8 cellular contexts compared by ENCODE assay signal in genomic region chr19:7868671-7869452, GRCh38. TPM values are rescaled to one million over a fixed set of nuclear protein-coding genes. Genes with fewer than 3 reads are reported as not detected.
DNase-seq lines count a peak whose midpoint lies in the region; ATAC-seq, FAIRE-seq and TF ChIP-seq lines count a peak whose summit lies in the region.

No MANE protein-coding gene starts in this region.

- peak; percentile 74 for TF ChIP-seq CTCF in GM12872 (IDR thresholded peaks at IDR 0.05; ENCODE audit: insufficient read depth, low read depth, low read length)
- peak; percentile 66 to 84 for TF ChIP-seq CTCF in endothelial cell of umbilical vein (IDR thresholded peaks at IDR 0.05; ENCODE audit: extremely low read depth in 1 of 2, insufficient read depth in 1 of 2, low read depth in 1 of 2, low read length in 2 of 2)

- H3K9ac ChIP-seq in endothelial cell of umbilical vein (replicated peaks; ENCODE audit: extremely low read depth, insufficient read depth, low read length) = no peak overlapping the region

- CTCF ChIA-PET in endothelial cell of umbilical vein (lab: Charles Lee) = interaction anchor here (0.6 to 2.0 kb wide), 28 partner anchors 9 to 346 kb away, joined by 3 to 27 read pairs (median 6); partner anchors contain the start of genes LRRC8E, MAP2K7, MCOLN1 and SNAPC2

- H3K27ac ChIP-seq in endothelial cell of umbilical vein (ENCODE audit: insufficient read depth, low read depth, low read length) = no peak overlapping the region
- no peak overlapping the region for H3K27ac ChIP-seq in muscle layer of duodenum (ENCODE audit: low read length)

- intact Hi-C loops in endothelial cell of umbilical vein (cut with micrococcal nuclease) = loop anchor here (1.0 kb wide), 1 partner anchor 34 kb away; the partner anchor contains the start of gene MAP2K7

- H3K9me3 ChIP-seq in endothelial cell of umbilical vein (replicated peaks; ENCODE audit: control insufficient read depth, insufficient read depth, low read length) (no peaks in the 10 kb centered on the region), muscle layer of duodenum (ENCODE audit: control insufficient read depth in 1 of 2, low read length in 2 of 2) (no peaks in the 10 kb centered on the region)

- H3K4me3 ChIP-seq in endothelial cell of umbilical vein (replicated peaks in 1 of 3; ENCODE audit: insufficient read depth in 1 of 3, low read depth in 1 of 3, low read length in 3 of 3) (peak overlapping the region in 1 of 3 experiments; percentile 14), muscle layer of duodenum (ENCODE audit: low read depth in 1 of 2, low read length in 2 of 2) (peak overlapping the region; percentile 39 to 61)

- H3K79me2 ChIP-seq in endothelial cell of umbilical vein (ENCODE audit: control insufficient read depth, insufficient read depth, low read length) = no peaks in the 10 kb centered on the region

- H3K4me1 ChIP-seq in endothelial cell of umbilical vein (ENCODE audit: control insufficient read depth, extremely low read depth, insufficient read depth, low read length) (peaks cover 7% of the 10 kb centered on the region), muscle layer of duodenum (ENCODE audit: control insufficient read depth in 1 of 2, insufficient read depth in 2 of 2, low read length in 2 of 2) (peaks cover 0 to 56% of the 10 kb centered on the region in 2 donors)

- H3K36me3 ChIP-seq in endothelial cell of umbilical vein (ENCODE audit: control insufficient read depth in 2 of 2, extremely low read depth in 1 of 2, insufficient read depth in 2 of 2, low read length in 2 of 2) (no peaks in the 10 kb centered on the region), muscle layer of duodenum (ENCODE audit: control insufficient read depth in 1 of 2, insufficient read depth in 2 of 2, low read length in 2 of 2) (no peaks in the 10 kb centered on the region)

- peak; percentile 48 for ATAC-seq in HG02623 (IDR thresholded peaks at IDR 0.05; ENCODE audit: unreplicated experiment)

- H4K20me1 ChIP-seq in endothelial cell of umbilical vein (replicated peaks; ENCODE audit: control insufficient read depth, extremely low read depth, insufficient read depth, low read length) = no peaks in the 10 kb centered on the region

- DNase-seq in NCI-H774 (lab: John Stamatoyannopoulos, UW) (peak; percentile 77), endothelial cell of umbilical vein (ENCODE audit: low read depth, low spot score) (peak; percentile 65), NCI-H526 treated with DMSO at 0.1 percent for 48 hours (lab: John Stamatoyannopoulos, UW) (no peak)
- peak; percentile 52 to 74 (median 70) for DNase-seq in activated CD8-positive, alpha-beta memory T cell treated with anti-CD3 and anti-CD28 coated beads for 48 hours (ENCODE audit: low read depth in 2 of 3, low spot score in 2 of 3)
- DNase-seq in stimulated activated CD8-positive, alpha-beta memory T cell treated with anti-CD3 and anti-CD28 coated beads, Interleukin-7, amount 100 ng/mL, for 24 hours (ENCODE audit: low read depth) = peak; percentile 46

- H3K27me3 ChIP-seq in endothelial cell of umbilical vein (ENCODE audit: control insufficient read depth in 2 of 2, insufficient read depth in 2 of 2, low read length in 2 of 2) (peaks cover 21 to 24% of the 10 kb centered on the region in 2 experiments), muscle layer of duodenum (ENCODE audit: low read depth, low read length) (peaks cover 21% of the 10 kb centered on the region)

- no peaks in the 10 kb centered on the region for H3K9me1 ChIP-seq in endothelial cell of umbilical vein (replicated peaks; ENCODE audit: control insufficient read depth, extremely low read depth, insufficient read depth, low read length)

- dilution Hi-C loops in endothelial cell of umbilical vein (cut with MboI; ENCODE audit: extremely low pct_ligation_motif_present, low sequenced_read_pairs) = no loop called here

- no TSS peak for BruUV-seq in endothelial cell of umbilical vein (replicated peaks; lab: Mats Ljungman, UMichigan)

- FAIRE-seq in endothelial cell of umbilical vein (lab: Jason Lieb, UNC) = peak; percentile 4

- H2AFZ ChIP-seq in endothelial cell of umbilical vein (ENCODE audit: low read depth, low read length) = peak overlapping the region; percentile 87

- POLR2A ChIA-PET in endothelial cell of umbilical vein (lab: Charles Lee) = no interaction called here

- TF ChIP-seq POLR2A in endothelial cell of umbilical vein (IDR thresholded peaks at IDR 0.05; ENCODE audit: low read depth, low read length) = no peak

- H3K4me2 ChIP-seq in endothelial cell of umbilical vein (ENCODE audit: insufficient read depth, low read length) = peak overlapping the region; percentile 54

TF ChIP-seq in endothelial cell of umbilical vein, 7 proteins besides CTCF, POLR2A, EP300 and RAD21:
- TF ChIP-seq MAX (IDR thresholded peaks at IDR 0.05; ENCODE audit: insufficient read depth, insufficient read length) (no peak), EZH2 (IDR thresholded peaks at IDR 0.05; ENCODE audit: borderline replicate concordance, low read depth, low read length, severe bottlenecking) (peak; percentile 40)

RNA-seq across cellular contexts. Expression of gene PRR36, which starts 5.3 kb away (rescaled TPM):
- total RNA-seq in endothelial cell of umbilical vein = not detected in 2 replicates
- 0.05 TPM in 1 of 2 replicates, not detected in the other for polyA plus RNA-seq in endothelial cell of umbilical vein
- 0.01 TPM in 1 of 2 replicates, not detected in the other for polyA plus RNA-seq in endothelial cell of umbilical vein (2011; cell fraction: cytosol; rRNA removed)
- polyA plus RNA-seq in endothelial cell of umbilical vein (2011; cell fraction: nucleus; rRNA removed) = 0.03 TPM in 1 of 2 replicates, not detected in the other
- polyA plus RNA-seq in endothelial cell of umbilical vein (2012) = 0.05 TPM in 1 of 2 replicates, not detected in the other
- polyA minus RNA-seq in endothelial cell of umbilical vein = not detected in 2 replicates
- polyA minus RNA-seq in endothelial cell of umbilical vein (2011; cell fraction: cytosol; rRNA and poly(A)+ RNA removed) = not detected
- not detected in 2 replicates for polyA minus RNA-seq in endothelial cell of umbilical vein (2011; cell fraction: nucleus; rRNA and poly(A)+ RNA removed)

RNA-seq across cellular contexts. Expression of gene LRRC8E, which starts 19.4 kb away (rescaled TPM):
- total RNA-seq in endothelial cell of umbilical vein = 1.6 and 1.8 TPM in 2 replicates
- polyA plus RNA-seq in endothelial cell of umbilical vein = 1.1 and 1.3 TPM in 2 replicates
- polyA plus RNA-seq in endothelial cell of umbilical vein (2011; cell fraction: cytosol; rRNA removed) = 0.75 and 0.87 TPM in 2 replicates
- 0.71 and 1.2 TPM in 2 replicates for polyA plus RNA-seq in endothelial cell of umbilical vein (2011; cell fraction: nucleus; rRNA removed)
- 2.2 and 2.4 TPM in 2 replicates for polyA plus RNA-seq in endothelial cell of umbilical vein (2012)
- polyA minus RNA-seq in endothelial cell of umbilical vein = 2.1 and 3.2 TPM in 2 replicates
- 5.0 TPM for polyA minus RNA-seq in endothelial cell of umbilical vein (2011; cell fraction: cytosol; rRNA and poly(A)+ RNA removed)
- polyA minus RNA-seq in endothelial cell of umbilical vein (2011; cell fraction: nucleus; rRNA and poly(A)+ RNA removed) = 0.87 and 1.2 TPM in 2 replicates

RNA-seq across cellular contexts. Expression of gene MAP2K7, which starts 34.8 kb away (rescaled TPM):
- 31.6 and 36.0 TPM in 2 replicates for total RNA-seq in endothelial cell of umbilical vein
- polyA plus RNA-seq in endothelial cell of umbilical vein = 13.8 and 14.0 TPM in 2 replicates
- polyA plus RNA-seq in endothelial cell of umbilical vein (2011; cell fraction: cytosol; rRNA removed) = 8.8 and 12.6 TPM in 2 replicates
- polyA plus RNA-seq in endothelial cell of umbilical vein (2011; cell fraction: nucleus; rRNA removed) = 45.9 and 51.2 TPM in 2 replicates
- 16.2 and 21.2 TPM in 2 replicates for polyA plus RNA-seq in endothelial cell of umbilical vein (2012)
- 11.8 and 14.7 TPM in 2 replicates for polyA minus RNA-seq in endothelial cell of umbilical vein
- 15.1 TPM for polyA minus RNA-seq in endothelial cell of umbilical vein (2011; cell fraction: cytosol; rRNA and poly(A)+ RNA removed)
- 16.2 and 23.8 TPM in 2 replicates for polyA minus RNA-seq in endothelial cell of umbilical vein (2011; cell fraction: nucleus; rRNA and poly(A)+ RNA removed)

RNA-seq across cellular contexts. Expression of gene EVI5L, which starts 38.8 kb away (rescaled TPM):
- 13.5 and 18.3 TPM in 2 replicates for total RNA-seq in endothelial cell of umbilical vein
- polyA plus RNA-seq in endothelial cell of umbilical vein = 11.9 and 15.8 TPM in 2 replicates
- polyA plus RNA-seq in endothelial cell of umbilical vein (2011; cell fraction: cytosol; rRNA removed) = 9.3 and 10.3 TPM in 2 replicates
- polyA plus RNA-seq in endothelial cell of umbilical vein (2011; cell fraction: nucleus; rRNA removed) = 14.7 and 18.5 TPM in 2 replicates
- polyA plus RNA-seq in endothelial cell of umbilical vein (2012) = 10.3 and 17.7 TPM in 2 replicates
- 14.3 and 23.8 TPM in 2 replicates for polyA minus RNA-seq in endothelial cell of umbilical vein
- polyA minus RNA-seq in endothelial cell of umbilical vein (2011; cell fraction: cytosol; rRNA and poly(A)+ RNA removed) = 7.0 TPM
- polyA minus RNA-seq in endothelial cell of umbilical vein (2011; cell fraction: nucleus; rRNA and poly(A)+ RNA removed) = 8.7 and 9.9 TPM in 2 replicates

RNA-seq across cellular contexts. Expression of gene TGFBR3L, which starts 45.8 kb away (rescaled TPM):
- 1.2 TPM in 1 of 2 replicates, not detected in the other for total RNA-seq in endothelial cell of umbilical vein
- 0.35 and 0.81 TPM in 2 replicates for polyA plus RNA-seq in endothelial cell of umbilical vein
- polyA plus RNA-seq in endothelial cell of umbilical vein (2011; cell fraction: cytosol; rRNA removed) = not detected in 2 replicates
- 0.16 TPM in 1 of 2 replicates, not detected in the other for polyA plus RNA-seq in endothelial cell of umbilical vein (2011; cell fraction: nucleus; rRNA removed)
- polyA plus RNA-seq in endothelial cell of umbilical vein (2012) = 1.2 TPM in 1 of 2 replicates, not detected in the other
- polyA minus RNA-seq in endothelial cell of umbilical vein = not detected in 2 replicates
- 9.8 TPM for polyA minus RNA-seq in endothelial cell of umbilical vein (2011; cell fraction: cytosol; rRNA and poly(A)+ RNA removed)
- polyA minus RNA-seq in endothelial cell of umbilical vein (2011; cell fraction: nucleus; rRNA and poly(A)+ RNA removed) = 0.48 TPM in 1 of 2 replicates, not detected in the other
